1 cellular context compared by ENCODE assay signal in genomic region chr7:102305414-102306268, GRCh38.
TF ChIP-seq lines count a peak whose summit lies in the region.

No MANE protein-coding gene starts in this region.

TF ChIP-seq in GM12878, 131 proteins besides CTCF, POLR2A, EP300 and RAD21 (continued from another document):
- TF ChIP-seq RELB (IDR thresholded peaks at IDR 0.05; ENCODE audit: low read depth) (peak; percentile 89), MEF2A (IDR thresholded peaks at IDR 0.05; ENCODE audit: insufficient read depth, low read depth, low read length) (peak; percentile 90), MTA2 (IDR thresholded peaks at IDR 0.05; ENCODE audit: low read depth) (peak; percentile 84), CREB1 (IDR thresholded peaks at IDR 0.05; ENCODE audit: low read depth) (peak; percentile 37; the same call in 1 of the 2 replicates), HCFC1 (IDR thresholded peaks at IDR 0.05; ENCODE audit: low read length) (no peak), NBN (IDR thresholded peaks at IDR 0.05) (0 out of 2 replicates have a peak, but pooled peaks have one; percentile 87), RB1 (IDR thresholded peaks at IDR 0.05; ENCODE audit: borderline replicate concordance) (no peak), MTA3 (IDR thresholded peaks at IDR 0.05; ENCODE audit: borderline replicate concordance, low read length) (peak; percentile 69; the same call in 1 of the 2 replicates), NFIC (IDR thresholded peaks at IDR 0.05; ENCODE audit: low read depth, low read length) (peak; percentile 84), KAT2A (conservative IDR thresholded peaks at IDR 0.05; ENCODE audit: control insufficient read depth, low read depth, low read length) (no peak), IKZF2 (IDR thresholded peaks at IDR 0.05) (peak; percentile 83 to 92), PML (IDR thresholded peaks at IDR 0.05; ENCODE audit: low read length) (peak; percentile 37; the same call in 1 of the 2 replicates), KLF5 (IDR thresholded peaks at IDR 0.05; ENCODE audit: partially characterized antibody) (no peak), MXI1 (IDR thresholded peaks at IDR 0.05; ENCODE audit: low read depth, low read length) (no peak), EED (IDR thresholded peaks at IDR 0.05; ENCODE audit: low read depth) (peak; percentile 67), BMI1 (IDR thresholded peaks at IDR 0.05; ENCODE audit: borderline replicate concordance) (peak; percentile 50; the same call in 1 of the 2 replicates), NRF1 (conservative IDR thresholded peaks at IDR 0.05; ENCODE audit: low read depth, low read length) (no peak), ETV6 (conservative IDR thresholded peaks at IDR 0.05 in 1 of 2, IDR thresholded peaks at IDR 0.05 in 1 of 2; ENCODE audit: borderline replicate concordance in 1 of 2, low read depth in 1 of 2) (0 out of 4 replicates have a peak, but pooled peaks of 1 of the 2 experiments have one; percentile 20), RCOR1 (conservative IDR thresholded peaks at IDR 0.05; ENCODE audit: low read depth, low read length) (no peak), ZBED1 (IDR thresholded peaks at IDR 0.05; ENCODE audit: borderline replicate concordance) (peak; percentile 79; the same call in 1 of the 2 replicates), EGR1 (IDR thresholded peaks at IDR 0.05; ENCODE audit: borderline replicate concordance in 1 of 2, low read depth in 2 of 2, low read length in 2 of 2) (no peak), TCF3 (IDR thresholded peaks at IDR 0.05; ENCODE audit: borderline replicate concordance, insufficient read depth, low read depth, low read length) (peak; percentile 72; the same call in 1 of the 2 replicates), CHD2 (IDR thresholded peaks at IDR 0.05; ENCODE audit: borderline replicate concordance, low read depth, low read length) (peak; percentile 47; the same call in 1 of the 2 replicates), BHLHE40 (IDR thresholded peaks at IDR 0.05; ENCODE audit: borderline replicate concordance in 1 of 2, low read depth in 2 of 2, low read length in 1 of 2) (peak; percentile 87 to 88), NR2F1 (conservative IDR thresholded peaks at IDR 0.05) (peak; percentile 98), TCF12 (IDR thresholded peaks at IDR 0.05; ENCODE audit: low read depth, low read length) (peak; percentile 31; the same call in 1 of the 2 replicates), RELA (IDR thresholded peaks at IDR 0.05; ENCODE audit: borderline replicate concordance, partially characterized antibody) (no peak), ZNF207 (IDR thresholded peaks at IDR 0.05; ENCODE audit: borderline replicate concordance) (no peak), MYB (IDR thresholded peaks at IDR 0.05; ENCODE audit: borderline replicate concordance, low read depth, low read length) (no peak)
- TF ChIP-seq, protein P1, sequence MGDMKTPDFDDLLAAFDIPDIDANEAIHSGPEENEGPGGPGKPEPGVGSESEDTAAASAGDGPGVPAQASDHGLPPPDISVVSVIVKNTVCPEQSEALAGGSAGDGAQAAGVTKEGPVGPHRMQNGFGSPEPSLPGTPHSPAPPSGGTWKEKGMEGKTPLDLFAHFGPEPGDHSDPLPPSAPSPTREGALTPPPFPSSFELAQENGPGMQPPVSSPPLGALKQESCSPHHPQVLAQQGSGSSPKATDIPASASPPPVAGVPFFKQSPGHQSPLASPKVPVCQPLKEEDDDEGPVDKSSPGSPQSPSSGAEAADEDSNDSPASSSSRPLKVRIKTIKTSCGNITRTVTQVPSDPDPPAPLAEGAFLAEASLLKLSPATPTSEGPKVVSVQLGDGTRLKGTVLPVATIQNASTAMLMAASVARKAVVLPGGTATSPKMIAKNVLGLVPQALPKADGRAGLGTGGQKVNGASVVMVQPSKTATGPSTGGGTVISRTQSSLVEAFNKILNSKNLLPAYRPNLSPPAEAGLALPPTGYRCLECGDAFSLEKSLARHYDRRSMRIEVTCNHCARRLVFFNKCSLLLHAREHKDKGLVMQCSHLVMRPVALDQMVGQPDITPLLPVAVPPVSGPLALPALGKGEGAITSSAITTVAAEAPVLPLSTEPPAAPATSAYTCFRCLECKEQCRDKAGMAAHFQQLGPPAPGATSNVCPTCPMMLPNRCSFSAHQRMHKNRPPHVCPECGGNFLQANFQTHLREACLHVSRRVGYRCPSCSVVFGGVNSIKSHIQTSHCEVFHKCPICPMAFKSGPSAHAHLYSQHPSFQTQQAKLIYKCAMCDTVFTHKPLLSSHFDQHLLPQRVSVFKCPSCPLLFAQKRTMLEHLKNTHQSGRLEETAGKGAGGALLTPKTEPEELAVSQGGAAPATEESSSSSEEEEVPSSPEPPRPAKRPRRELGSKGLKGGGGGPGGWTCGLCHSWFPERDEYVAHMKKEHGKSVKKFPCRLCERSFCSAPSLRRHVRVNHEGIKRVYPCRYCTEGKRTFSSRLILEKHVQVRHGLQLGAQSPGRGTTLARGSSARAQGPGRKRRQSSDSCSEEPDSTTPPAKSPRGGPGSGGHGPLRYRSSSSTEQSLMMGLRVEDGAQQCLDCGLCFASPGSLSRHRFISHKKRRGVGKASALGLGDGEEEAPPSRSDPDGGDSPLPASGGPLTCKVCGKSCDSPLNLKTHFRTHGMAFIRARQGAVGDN (IDR thresholded peaks at IDR 0.05) = peak; percentile 58; the same call in 1 of the 2 replicates
- TF ChIP-seq, protein P2, sequence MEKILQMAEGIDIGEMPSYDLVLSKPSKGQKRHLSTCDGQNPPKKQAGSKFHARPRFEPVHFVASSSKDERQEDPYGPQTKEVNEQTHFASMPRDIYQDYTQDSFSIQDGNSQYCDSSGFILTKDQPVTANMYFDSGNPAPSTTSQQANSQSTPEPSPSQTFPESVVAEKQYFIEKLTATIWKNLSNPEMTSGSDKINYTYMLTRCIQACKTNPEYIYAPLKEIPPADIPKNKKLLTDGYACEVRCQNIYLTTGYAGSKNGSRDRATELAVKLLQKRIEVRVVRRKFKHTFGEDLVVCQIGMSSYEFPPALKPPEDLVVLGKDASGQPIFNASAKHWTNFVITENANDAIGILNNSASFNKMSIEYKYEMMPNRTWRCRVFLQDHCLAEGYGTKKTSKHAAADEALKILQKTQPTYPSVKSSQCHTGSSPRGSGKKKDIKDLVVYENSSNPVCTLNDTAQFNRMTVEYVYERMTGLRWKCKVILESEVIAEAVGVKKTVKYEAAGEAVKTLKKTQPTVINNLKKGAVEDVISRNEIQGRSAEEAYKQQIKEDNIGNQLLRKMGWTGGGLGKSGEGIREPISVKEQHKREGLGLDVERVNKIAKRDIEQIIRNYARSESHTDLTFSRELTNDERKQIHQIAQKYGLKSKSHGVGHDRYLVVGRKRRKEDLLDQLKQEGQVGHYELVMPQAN (conservative IDR thresholded peaks at IDR 0.05) = peak; percentile 37; the same call in 1 of the 2 replicates
- TF ChIP-seq, protein P3, sequence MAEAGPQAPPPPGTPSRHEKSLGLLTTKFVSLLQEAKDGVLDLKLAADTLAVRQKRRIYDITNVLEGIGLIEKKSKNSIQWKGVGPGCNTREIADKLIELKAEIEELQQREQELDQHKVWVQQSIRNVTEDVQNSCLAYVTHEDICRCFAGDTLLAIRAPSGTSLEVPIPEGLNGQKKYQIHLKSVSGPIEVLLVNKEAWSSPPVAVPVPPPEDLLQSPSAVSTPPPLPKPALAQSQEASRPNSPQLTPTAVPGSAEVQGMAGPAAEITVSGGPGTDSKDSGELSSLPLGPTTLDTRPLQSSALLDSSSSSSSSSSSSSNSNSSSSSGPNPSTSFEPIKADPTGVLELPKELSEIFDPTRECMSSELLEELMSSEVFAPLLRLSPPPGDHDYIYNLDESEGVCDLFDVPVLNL (IDR thresholded peaks at IDR 0.05; ENCODE audit: low read depth, low read length) = no peak
TF ChIP-seq in GM12878: peak in this region for 43.
